17 cellular contexts compared by ENCODE assay signal in the genomic region with DNA sequence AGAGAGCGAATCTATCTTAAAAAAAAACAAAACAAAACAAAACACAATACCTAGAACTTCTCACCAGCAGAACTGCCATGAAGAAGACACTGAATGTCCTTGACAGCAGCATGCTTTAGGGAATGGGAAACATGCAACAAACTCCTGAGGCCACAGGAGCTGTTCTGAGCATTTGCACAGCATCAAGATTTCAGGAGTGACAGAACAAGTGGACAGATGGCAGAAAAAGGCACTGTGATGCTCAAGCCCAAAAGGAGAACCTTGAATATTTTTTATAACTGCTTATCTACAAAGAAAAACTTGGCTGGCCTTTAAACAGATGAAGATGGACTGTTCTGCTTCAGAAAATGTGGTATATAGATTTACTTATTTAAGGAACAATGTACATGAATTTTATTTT.
DNase-seq lines count a peak whose midpoint lies in the region; ATAC-seq lines count a peak whose summit lies in the region.
"Had no signal": no experiment of that assay in that cellular context is flagged by ENCODE, and none has a peak within 500 bp of the region (broad histone marks: within the 10 kb centered on the region; RNA-seq: fewer than 3 reads in every experiment).

No MANE protein-coding gene starts in this region.

- no peaks in the 10 kb centered on the region for H3K27me3 Mint-ChIP-seq in T-helper 1 cell treated with Interleukin-12 subunit alpha and Interleukin-12 subunit beta and Interleukin-4 antibody, amounts not matched to agents 30 μg/mL and 1 μg/mL, for 36 hours (ENCODE audit: low read depth)
- H3K27me3 Mint-ChIP-seq in T-cell, result no peaks in the 10 kb centered on the region
- H3K27me3 Mint-ChIP-seq: CD4-positive, alpha-beta memory T cell had no signal

- peaks cover 13% of the 10 kb centered on the region for H3K36me3 Mint-ChIP-seq in T-helper 1 cell treated with Interleukin-12 subunit alpha and Interleukin-12 subunit beta and Interleukin-4 antibody, amounts not matched to agents 30 μg/mL and 1 μg/mL, for 36 hours (ENCODE audit: low read depth)
- H3K36me3 Mint-ChIP-seq in T-cell, result peaks cover 46% of the 10 kb centered on the region

- H3K4me1 Mint-ChIP-seq in T-helper 1 cell treated with Interleukin-12 subunit alpha and Interleukin-12 subunit beta and Interleukin-4 antibody, amounts not matched to agents 30 μg/mL and 1 μg/mL, for 36 hours (ENCODE audit: low read depth), result no peaks in the 10 kb centered on the region
- H3K4me1 Mint-ChIP-seq in T-cell, result peaks cover under 1 to 14% (median 13%) of the 10 kb centered on the region in 3 donors

- H3K27ac Mint-ChIP-seq in T-helper 1 cell treated with Interleukin-12 subunit alpha and Interleukin-12 subunit beta and Interleukin-4 antibody, amounts not matched to agents 30 μg/mL and 1 μg/mL, for 36 hours, result peak overlapping the region; percentile 18
- no peak overlapping the region for H3K27ac Mint-ChIP-seq in T-cell

- POLR2A ChIA-PET in T-cell (lab: Charles Lee), result no interaction called here

- no peak overlapping the region for H3K4me3 Mint-ChIP-seq in T-helper 1 cell treated with Interleukin-12 subunit alpha and Interleukin-12 subunit beta and Interleukin-4 antibody, amounts not matched to agents 30 μg/mL and 1 μg/mL, for 36 hours
- H3K4me3 Mint-ChIP-seq in T-cell, result no peak overlapping the region
- H3K4me3 Mint-ChIP-seq: CD4-positive, alpha-beta memory T cell had no signal

- DNase-seq in T-helper 1 cell (no peak), NCI-H2171 treated with DMSO at 0.1 percent for 48 hours (lab: John Stamatoyannopoulos, UW) (peak; percentile 86), cerebellar cortex (ENCODE audit: low spot score) (peak; percentile 86), T-cell (no peak), DMS114 treated with DMSO at 0.1 percent for 48 hours (lab: John Stamatoyannopoulos, UW; ENCODE audit: unreplicated experiment) (no peak), retina (no peak)
- DNase-seq: CD4-positive, alpha-beta memory T cell; COR-L47; NCI-H1048; NCI-H1436; NCI-H2029; NCI-H226; NCI-H510A; NCI-H774; SHP77 had no signal

- CTCF ChIA-PET in T-cell (lab: Charles Lee), result interaction anchor here in 1 of 2 donors (0.6 kb wide), 1 partner anchor 41 kb away, joined by 3 read pairs; no protein-coding TSS in a partner anchor

- no peak for ATAC-seq in T-cell (replicated peaks in 1 of 4)
- ATAC-seq: Panc1 had no signal

- no peaks in the 10 kb centered on the region for H3K9me3 Mint-ChIP-seq in T-helper 1 cell treated with Interleukin-12 subunit alpha and Interleukin-12 subunit beta and Interleukin-4 antibody, amounts not matched to agents 30 μg/mL and 1 μg/mL, for 36 hours
- H3K9me3 Mint-ChIP-seq in T-cell, result peaks cover 0 to 12% (median 0%) of the 10 kb centered on the region in 3 donors

Comparison
In these comparisons a context has a peak if more than half of its experiments do, and no peak if none do; other contexts are left out.
1. DNase-seq: peak in NCI-H2171 treated with DMSO at 0.1 percent for 48 hours (single experiment) and cerebellar cortex (single experiment); none in T-helper 1 cell (0 of 5), T-cell (0 of 34), DMS114 treated with DMSO at 0.1 percent for 48 hours (single experiment) and retina (single experiment).